Comparison of ENCODE assay signal across 1 cellular context in the genomic region with DNA sequence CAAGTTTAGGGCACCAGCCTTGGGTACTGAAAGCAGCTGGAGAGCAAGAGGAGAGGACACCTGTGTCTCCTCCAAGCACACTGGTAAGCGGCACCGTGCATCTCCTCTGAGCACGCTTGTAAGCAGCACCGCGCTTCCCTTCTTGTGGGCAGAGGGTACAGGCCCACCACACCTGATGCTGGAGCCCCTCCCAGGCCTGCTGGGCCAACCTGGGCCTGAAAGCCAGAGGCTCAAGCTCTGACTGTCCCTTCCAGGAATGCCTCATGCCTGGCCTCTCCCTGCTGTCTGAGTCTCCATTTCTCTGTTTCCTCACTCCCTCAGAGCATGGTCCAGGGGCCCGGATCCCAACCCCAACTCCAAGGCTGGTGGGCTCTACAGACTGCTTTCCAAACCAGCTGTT.
TF ChIP-seq lines count a peak whose summit lies in the region.

No MANE protein-coding gene starts in this region.

TF ChIP-seq in H1, 55 proteins besides CTCF, POLR2A, EP300 and RAD21:
- TF ChIP-seq RNF2 (IDR thresholded peaks at IDR 0.05; ENCODE audit: borderline replicate concordance, low read depth, low read length, missing control alignments, poor library complexity, severe bottlenecking), result no peak
- TF ChIP-seq SIRT6 (IDR thresholded peaks at IDR 0.05; ENCODE audit: low read length), result no peak
